ENCODE assay signal across 37 cellular contexts in genomic region chr13:106340249-106340648, GRCh38.
"Had no signal": no experiment of that assay in that cellular context is flagged by ENCODE, and none has a peak within 500 bp of the region (broad histone marks: within the 10 kb centered on the region; RNA-seq: fewer than 3 reads in every experiment).

No MANE protein-coding gene starts in this region.

- H3K4me3 Mint-ChIP-seq: activated CD4-positive, alpha-beta T cell treated with anti-CD3 and anti-CD28 coated beads for 36 hours; activated CD4-positive, alpha-beta T cell treated with anti-CD3 and anti-CD28 coated beads, Interleukin-2, amount 10 ng/mL, durations not matched to agents 7 days and 5 days; activated naive CD4-positive, alpha-beta T cell treated with anti-CD3 and anti-CD28 coated beads for 36 hours; activated naive CD8-positive, alpha-beta T cell; activated naive CD8-positive, alpha-beta T cell treated with anti-CD3 and anti-CD28 coated beads, Interleukin-2, amount 50 U/mL, for 24 hours; activated T-cell treated with anti-CD3 and anti-CD28 coated beads, Interleukin-2, amount 50 U/mL, for 4 hours; activated T-helper 1 cell treated with anti-CD3 and anti-CD28 coated beads, Interleukin-12 subunit alpha, Interleukin-12 subunit beta, Interleukin-2, Interleukin-4 antibody, amounts not matched to agents 30 ng/mL and 10 ng/mL and 1 ng/mL, durations not matched to agents 14 hours and 24 hours and 36 hours; T-helper 1 cell treated with Interleukin-12 subunit alpha and Interleukin-12 subunit beta and Interleukin-4 antibody, amounts not matched to agents 30 μg/mL and 1 μg/mL, for 36 hours; T-helper 2 cell treated with Interferon-gamma antibody and Interleukin-4, amounts not matched to agents 5 μg/mL and 100 μg/mL, for 36 hours had no signal

- H3K4me1 ChIP-seq: Peyer's patch, SJSA1 had no signal

- H3K27ac ChIP-seq: brain microvascular endothelial cell, KMS-11, Peyer's patch, SJSA1 had no signal

- ATAC-seq: activated CD4-positive, alpha-beta T cell treated with anti-CD3 and anti-CD28 coated beads for 36 hours; activated CD4-positive, CD25-positive, alpha-beta regulatory T cell treated with anti-CD3 and anti-CD28 coated beads, Interleukin-2, amount 50 U/mL, for 24 hours; activated naive CD8-positive, alpha-beta T cell treated with anti-CD3 and anti-CD28 coated beads, Interleukin-2, amount 50 U/mL, for 24 hours; activated T-cell treated with anti-CD3 and anti-CD28 coated beads, Interleukin-2, amount 50 U/mL, for 4 hours; PC-3 had no signal

- H3K27me3 ChIP-seq: brain microvascular endothelial cell, Peyer's patch, SJSA1 had no signal

- H3K27me3 Mint-ChIP-seq: activated CD4-positive, alpha-beta T cell treated with anti-CD3 and anti-CD28 coated beads, Interleukin-2, amount 10 ng/mL, durations not matched to agents 7 days and 5 days; activated naive CD8-positive, alpha-beta T cell treated with anti-CD3 and anti-CD28 coated beads, Interleukin-2, amount 50 U/mL, for 24 hours had no signal

- H3K36me3 ChIP-seq: brain microvascular endothelial cell, Peyer's patch, SJSA1 had no signal

- H3K4me1 Mint-ChIP-seq: activated CD4-positive, alpha-beta T cell treated with anti-CD3 and anti-CD28 coated beads for 36 hours; activated CD4-positive, alpha-beta T cell treated with anti-CD3 and anti-CD28 coated beads, Interleukin-2, amount 10 ng/mL, durations not matched to agents 7 days and 5 days; activated naive CD8-positive, alpha-beta T cell treated with anti-CD3 and anti-CD28 coated beads, Interleukin-2, amount 50 U/mL, for 24 hours had no signal

- DNase-seq: activated CD4-positive, alpha-beta T cell treated with anti-CD3 and anti-CD28 coated beads for 36 hours; activated CD4-positive, alpha-beta T cell treated with anti-CD3 and anti-CD28 coated beads, Interleukin-2, amount 10 ng/mL, durations not matched to agents 7 days and 5 days; activated CD4-positive, alpha-beta T cell treated with anti-CD3 and anti-CD28 coated beads, Interleukin-2, amount 50 U/mL, for 48 hours; activated CD8-positive, alpha-beta memory T cell treated with anti-CD3 and anti-CD28 coated beads, Interleukin-2, amount 50 U/mL, for 4 hours; activated gamma-delta T cell treated with Interleukin-2 at 50 U/mL for 16 hours; activated naive CD4-positive, alpha-beta T cell treated with anti-CD3 and anti-CD28 coated beads for 36 hours; activated naive CD8-positive, alpha-beta T cell treated with anti-CD3 and anti-CD28 coated beads, Interleukin-2, amount 50 U/mL, for 24 hours; activated T-cell treated with anti-CD3 and anti-CD28 coated beads for 4 hours; activated T-cell treated with anti-CD3 and anti-CD28 coated beads, Interleukin-2, amount 50 U/mL, for 4 hours; amniotic stem cell; aorta; brain microvascular endothelial cell; central memory CD4-positive, alpha-beta T cell; MM.1S; MV-4-11; NCI-H1092; NCI-H1436 treated with DMSO at 0.1 percent for 48 hours; NCI-H1694 treated with DMSO at 0.1 percent for 48 hours; NCI-H2029; NCI-H2107; NCI-H226; NCI-H526; NCI-H748 treated with DMSO at 0.1 percent for 48 hours; NK-92 treated with Interleukin-12 subunit alpha and Interleukin-12 subunit beta, amount 100 ng/mL, for 24 hours; PC-3; Peyer's patch; RPMI8226; SHP77 treated with DMSO at 0.1 percent for 48 hours; SK-N-SH had no signal

- H3K4me2 ChIP-seq: KMS-11, SK-N-SH had no signal

- H3K27ac Mint-ChIP-seq: activated CD4-positive, alpha-beta T cell treated with anti-CD3 and anti-CD28 coated beads for 36 hours; activated CD4-positive, alpha-beta T cell treated with anti-CD3 and anti-CD28 coated beads, Interleukin-2, amount 10 ng/mL, durations not matched to agents 7 days and 5 days; activated naive CD4-positive, alpha-beta T cell treated with anti-CD3 and anti-CD28 coated beads for 36 hours; activated naive CD8-positive, alpha-beta T cell; activated naive CD8-positive, alpha-beta T cell treated with anti-CD3 and anti-CD28 coated beads, Interleukin-2, amount 50 U/mL, for 24 hours; activated T-helper 1 cell treated with anti-CD3 and anti-CD28 coated beads, Interleukin-12 subunit alpha, Interleukin-12 subunit beta, Interleukin-2, Interleukin-4 antibody, amounts not matched to agents 30 ng/mL and 10 ng/mL and 1 ng/mL, durations not matched to agents 14 hours and 24 hours and 36 hours; T-helper 1 cell treated with Interleukin-12 subunit alpha and Interleukin-12 subunit beta and Interleukin-4 antibody, amounts not matched to agents 30 μg/mL and 1 μg/mL, for 36 hours; T-helper 2 cell treated with Interferon-gamma antibody and Interleukin-4, amounts not matched to agents 5 μg/mL and 100 μg/mL, for 36 hours had no signal

- H3K9ac ChIP-seq: KMS-11, SK-N-SH had no signal

- FAIRE-seq: TTC549 had no signal

- H3K4me3 ChIP-seq: Peyer's patch, SJSA1 had no signal
